In the genomic region with DNA sequence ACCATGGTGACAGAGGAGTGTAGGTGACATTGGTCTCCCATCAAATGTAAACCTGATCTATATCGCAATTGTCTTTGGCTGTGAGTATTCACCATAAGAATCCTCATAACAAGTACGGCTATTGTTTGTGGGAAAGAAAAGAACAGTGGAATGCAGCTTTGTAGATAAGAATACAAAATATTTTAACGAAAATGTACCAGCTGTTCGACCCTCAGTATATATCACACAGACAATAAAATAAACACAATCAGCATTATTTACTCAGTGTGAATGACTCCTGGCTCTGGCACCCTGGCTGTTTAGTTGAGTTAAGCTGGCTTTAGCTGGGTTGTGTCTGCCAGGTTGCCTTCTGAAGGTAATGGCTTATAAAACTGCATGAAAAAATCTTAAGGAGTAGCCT, we compare ENCODE assay signal across 16 cellular contexts. TPM values are rescaled to one million over a fixed set of nuclear protein-coding genes. Genes with fewer than 3 reads are reported as not detected.
DNase-seq lines count a peak whose midpoint lies in the region; ATAC-seq and TF ChIP-seq lines count a peak whose summit lies in the region.
"Had no signal": no experiment of that assay in that cellular context is flagged by ENCODE, and none has a peak within 500 bp of the region (broad histone marks: within the 10 kb centered on the region; RNA-seq: fewer than 3 reads in every experiment).

No MANE protein-coding gene starts in this region.

- no peaks in the 10 kb centered on the region for H3K9me3 ChIP-seq in MG63
- H3K9me3 ChIP-seq in SJSA1 (replicated peaks), result no peaks in the 10 kb centered on the region
- no peaks in the 10 kb centered on the region for H3K9me3 ChIP-seq in CD4-positive, alpha-beta T cell (ENCODE audit: control insufficient read depth, low read length)
- H3K9me3 ChIP-seq in WERI-Rb-1 (ENCODE audit: severe bottlenecking), result no peaks in the 10 kb centered on the region
- H3K9me3 ChIP-seq: BLaER1 had no signal

- no peaks in the 10 kb centered on the region for H3K4me1 Mint-ChIP-seq in CD4-positive, alpha-beta T cell (ENCODE audit: low read depth)
- H3K4me1 Mint-ChIP-seq: GM23338 had no signal

- no peak for TF ChIP-seq CTCF in CD4-positive, alpha-beta T cell (IDR thresholded peaks at IDR 0.05)
- TF ChIP-seq CTCF in WERI-Rb-1 (IDR thresholded peaks at IDR 0.05; ENCODE audit: low read depth, low read length), result no peak

- H3K9me3 Mint-ChIP-seq in CD4-positive, alpha-beta T cell, result no peaks in the 10 kb centered on the region
- H3K9me3 Mint-ChIP-seq: GM23338 had no signal

- DNase-seq in NCI-H1092 treated with DMSO at 0.1 percent for 48 hours (lab: John Stamatoyannopoulos, UW) (peak; percentile 0), NCI-H1092 (lab: John Stamatoyannopoulos, UW) (no peak), MG63 (peak; percentile 51), SJSA1 (ENCODE audit: low read depth in 1 of 2, low spot score in 2 of 2) (peak in 1 of 2 experiments; percentile 69), iris pigment epithelial cell (ENCODE audit: low read depth) (peak; percentile 24), NCI-H446 (lab: John Stamatoyannopoulos, UW) (no peak), WERI-Rb-1 (no peak)
- no peak for DNase-seq in CD4-positive, alpha-beta T cell
- DNase-seq: DMS79 treated with DMSO at 0.1 percent for 48 hours, Karpas-422, NCI-H187, NCI-H526, PC-9 had no signal

- CTCF ChIA-PET in CD4-positive, alpha-beta T cell (lab: Charles Lee), result no interaction called here

- H3K27me3 ChIP-seq in MG63 (no peaks in the 10 kb centered on the region), SJSA1 (replicated peaks) (no peaks in the 10 kb centered on the region), WERI-Rb-1 (ENCODE audit: insufficient read depth, low read depth, severe bottlenecking) (no peaks in the 10 kb centered on the region)
- H3K27me3 ChIP-seq in CD4-positive, alpha-beta T cell (ENCODE audit: control insufficient read depth, insufficient read depth, low read length), result no peaks in the 10 kb centered on the region
- H3K27me3 ChIP-seq: BLaER1 had no signal

- no peak overlapping the region for H3K27ac Mint-ChIP-seq in CD4-positive, alpha-beta T cell
- H3K27ac Mint-ChIP-seq: GM23338 had no signal

- H3K27ac ChIP-seq in SJSA1, result peak overlapping the region; percentile 83
- H3K27ac ChIP-seq in CD4-positive, alpha-beta T cell (ENCODE audit: low read depth, low read length), result no peak overlapping the region
- H3K27ac ChIP-seq in WERI-Rb-1, result no peak overlapping the region
- H3K27ac ChIP-seq: 22Rv1, BLaER1, PC-9 had no signal

- H3K27me3 Mint-ChIP-seq in CD4-positive, alpha-beta T cell, result peaks cover 17% of the 10 kb centered on the region

- no peaks in the 10 kb centered on the region for H3K36me3 ChIP-seq in MG63
- no peaks in the 10 kb centered on the region for H3K36me3 ChIP-seq in SJSA1
- no peaks in the 10 kb centered on the region for H3K36me3 ChIP-seq in WERI-Rb-1
- H3K36me3 ChIP-seq: BLaER1 had no signal

- intact Hi-C loops in CD4-positive, alpha-beta T cell (cut with DNase I, micrococcal nuclease), result no loop called here

- no peak for ATAC-seq in CD4-positive, alpha-beta T cell (ENCODE audit: poor library complexity)
- ATAC-seq: GM23338 had no signal

- POLR2A ChIA-PET in CD4-positive, alpha-beta T cell (lab: Charles Lee), result no interaction called here

- no peak overlapping the region for H3K4me3 Mint-ChIP-seq in CD4-positive, alpha-beta T cell
- H3K4me3 Mint-ChIP-seq: GM23338 had no signal

- H3K4me3 ChIP-seq in MG63, result no peak overlapping the region
- H3K4me3 ChIP-seq in SJSA1, result no peak overlapping the region
- H3K4me3 ChIP-seq in WERI-Rb-1 (ENCODE audit: low read depth, low read length), result no peak overlapping the region
- H3K4me3 ChIP-seq: BLaER1, GM23338, PC-9 had no signal

- no peaks in the 10 kb centered on the region for H3K36me3 Mint-ChIP-seq in CD4-positive, alpha-beta T cell (ENCODE audit: low read depth)

- peaks cover 37% of the 10 kb centered on the region for H3K4me1 ChIP-seq in SJSA1 (replicated peaks)
- H3K4me1 ChIP-seq: BLaER1 had no signal

RNA-seq across cellular contexts. Expression of a gene that starts 43.4 kb away (rescaled TPM):
- 7.4 and 53.4 TPM in 2 replicates for total RNA-seq in MG63 (2014; rRNA removed; shearing (Covaris generic); ENCODE audit: low replicate concordance)
- 11.1 and 19.6 TPM in 2 replicates for total RNA-seq in SJSA1 (2014; rRNA removed; shearing (Covaris generic))
- total RNA-seq in CD4-positive, alpha-beta T cell, result 10 to 100 TPM; 12.1 to 13.4 TPM

Comparison
In these comparisons a context has a peak if more than half of its experiments do, and no peak if none do; other contexts are left out.
1. DNase-seq: peak in NCI-H1092 treated with DMSO at 0.1 percent for 48 hours (single experiment), MG63 (single experiment) and iris pigment epithelial cell (single experiment); none in NCI-H1092 (single experiment), NCI-H446 (0 of 2), CD4-positive, alpha-beta T cell (0 of 10) and WERI-Rb-1 (single experiment).